1 cellular context compared by ENCODE assay signal in the genomic region with DNA sequence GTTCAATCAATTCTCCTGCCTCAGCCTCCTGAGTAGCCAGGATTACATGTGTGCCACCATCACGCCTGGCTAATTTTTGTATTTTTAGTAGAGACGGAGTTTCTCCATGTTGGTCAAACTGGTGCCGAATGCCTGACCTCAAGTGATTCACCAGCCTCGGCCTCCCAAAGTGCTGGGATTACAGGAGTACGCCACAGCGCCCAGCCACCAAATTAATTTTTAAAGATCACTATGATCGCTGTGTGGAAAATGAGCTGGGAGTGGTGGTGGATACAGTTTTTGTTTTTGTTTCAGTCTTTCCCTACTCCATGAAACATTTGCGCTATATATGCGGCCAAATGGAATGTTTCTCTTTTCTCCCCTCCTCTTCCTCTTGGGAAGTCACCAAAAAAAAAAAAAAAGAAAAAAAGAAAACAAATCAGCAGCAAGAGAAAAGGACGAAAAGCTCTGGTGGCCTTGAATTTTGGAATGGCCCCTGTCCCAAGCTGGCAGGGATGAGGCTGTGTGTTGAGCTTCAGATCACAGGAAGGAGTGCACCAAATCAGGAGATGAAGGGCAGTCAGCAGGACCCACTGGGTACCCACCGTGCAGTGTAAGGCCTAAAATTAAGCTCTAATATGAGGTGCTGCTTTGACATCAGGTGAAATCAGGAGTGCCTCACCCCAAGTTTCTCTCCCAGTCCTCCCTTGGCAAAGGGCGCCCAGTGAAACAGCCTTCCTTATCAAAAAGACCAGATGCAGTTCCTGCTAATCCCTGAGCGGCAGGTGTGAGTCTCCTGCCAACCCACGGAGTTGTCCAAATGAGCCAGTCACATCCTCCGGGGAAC.
TF ChIP-seq lines count a peak whose summit lies in the region.

No MANE protein-coding gene starts in this region.

TF ChIP-seq in HepG2, 621 proteins besides CTCF, POLR2A, EP300 and RAD21:
- TF ChIP-seq ZNF12 (CRISPR knock-in tag; IDR thresholded peaks at IDR 0.05), result no peak
- no peak for TF ChIP-seq TBP (CRISPR knock-in tag; IDR thresholded peaks at IDR 0.05)
- TF ChIP-seq ZNF773 (CRISPR knock-in tag; IDR thresholded peaks at IDR 0.05; ENCODE audit: borderline replicate concordance), result no peak
- TF ChIP-seq TEAD2 (CRISPR knock-in tag; IDR thresholded peaks at IDR 0.05), result no peak
- TF ChIP-seq, protein P1, sequence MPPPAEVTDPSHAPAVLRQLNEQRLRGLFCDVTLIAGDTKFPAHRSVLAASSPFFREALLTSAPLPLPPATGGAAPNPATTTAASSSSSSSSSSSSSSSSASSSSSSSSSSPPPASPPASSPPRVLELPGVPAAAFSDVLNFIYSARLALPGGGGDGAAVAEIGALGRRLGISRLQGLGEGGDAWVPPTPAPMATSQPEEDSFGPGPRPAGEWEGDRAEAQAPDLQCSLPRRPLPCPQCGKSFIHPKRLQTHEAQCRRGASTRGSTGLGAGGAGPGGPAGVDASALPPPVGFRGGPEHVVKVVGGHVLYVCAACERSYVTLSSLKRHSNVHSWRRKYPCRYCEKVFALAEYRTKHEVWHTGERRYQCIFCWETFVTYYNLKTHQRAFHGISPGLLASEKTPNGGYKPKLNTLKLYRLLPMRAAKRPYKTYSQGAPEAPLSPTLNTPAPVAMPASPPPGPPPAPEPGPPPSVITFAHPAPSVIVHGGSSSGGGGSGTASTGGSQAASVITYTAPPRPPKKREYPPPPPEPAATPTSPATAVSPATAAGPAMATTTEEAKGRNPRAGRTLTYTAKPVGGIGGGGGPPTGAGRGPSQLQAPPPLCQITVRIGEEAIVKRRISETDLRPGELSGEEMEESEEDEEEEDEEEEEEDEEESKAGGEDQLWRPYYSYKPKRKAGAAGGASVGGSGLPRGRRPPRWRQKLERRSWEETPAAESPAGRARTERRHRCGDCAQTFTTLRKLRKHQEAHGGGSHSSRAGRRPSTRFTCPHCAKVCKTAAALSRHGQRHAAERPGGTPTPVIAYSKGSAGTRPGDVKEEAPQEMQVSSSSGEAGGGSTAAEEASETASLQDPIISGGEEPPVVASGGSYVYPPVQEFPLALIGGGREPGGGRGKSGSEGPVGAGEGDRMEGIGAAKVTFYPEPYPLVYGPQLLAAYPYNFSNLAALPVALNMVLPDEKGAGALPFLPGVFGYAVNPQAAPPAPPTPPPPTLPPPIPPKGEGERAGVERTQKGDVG (CRISPR knock-in tag; IDR thresholded peaks at IDR 0.05; ENCODE audit: borderline replicate concordance), result no peak
- no peak for TF ChIP-seq AGO2 (optimal IDR thresholded peaks at IDR 0.05; ENCODE audit: low read depth, low read length)
- no peak for TF ChIP-seq XRCC5 (optimal IDR thresholded peaks at IDR 0.05; ENCODE audit: low read length)
- no peak for TF ChIP-seq POLR2G (IDR thresholded peaks at IDR 0.05; ENCODE audit: low read depth, low read length)
- no peak for TF ChIP-seq JUN (CRISPR knock-in tag; IDR thresholded peaks at IDR 0.05)
- TF ChIP-seq TP53 (CRISPR knock-in tag; conservative IDR thresholded peaks at IDR 0.05), result no peak
- TF ChIP-seq XBP1 (CRISPR knock-in tag; IDR thresholded peaks at IDR 0.05), result no peak
- TF ChIP-seq TBX2 (CRISPR knock-in tag; IDR thresholded peaks at IDR 0.05; ENCODE audit: borderline replicate concordance), result no peak
- no peak for TF ChIP-seq ZNF816 (CRISPR knock-in tag; IDR thresholded peaks at IDR 0.05; ENCODE audit: borderline replicate concordance)
- no peak for TF ChIP-seq NR2F1 (CRISPR knock-in tag; IDR thresholded peaks at IDR 0.05)
- no peak for TF ChIP-seq GPN1 (CRISPR knock-in tag; IDR thresholded peaks at IDR 0.05; ENCODE audit: borderline replicate concordance)
- TF ChIP-seq, protein P2, sequence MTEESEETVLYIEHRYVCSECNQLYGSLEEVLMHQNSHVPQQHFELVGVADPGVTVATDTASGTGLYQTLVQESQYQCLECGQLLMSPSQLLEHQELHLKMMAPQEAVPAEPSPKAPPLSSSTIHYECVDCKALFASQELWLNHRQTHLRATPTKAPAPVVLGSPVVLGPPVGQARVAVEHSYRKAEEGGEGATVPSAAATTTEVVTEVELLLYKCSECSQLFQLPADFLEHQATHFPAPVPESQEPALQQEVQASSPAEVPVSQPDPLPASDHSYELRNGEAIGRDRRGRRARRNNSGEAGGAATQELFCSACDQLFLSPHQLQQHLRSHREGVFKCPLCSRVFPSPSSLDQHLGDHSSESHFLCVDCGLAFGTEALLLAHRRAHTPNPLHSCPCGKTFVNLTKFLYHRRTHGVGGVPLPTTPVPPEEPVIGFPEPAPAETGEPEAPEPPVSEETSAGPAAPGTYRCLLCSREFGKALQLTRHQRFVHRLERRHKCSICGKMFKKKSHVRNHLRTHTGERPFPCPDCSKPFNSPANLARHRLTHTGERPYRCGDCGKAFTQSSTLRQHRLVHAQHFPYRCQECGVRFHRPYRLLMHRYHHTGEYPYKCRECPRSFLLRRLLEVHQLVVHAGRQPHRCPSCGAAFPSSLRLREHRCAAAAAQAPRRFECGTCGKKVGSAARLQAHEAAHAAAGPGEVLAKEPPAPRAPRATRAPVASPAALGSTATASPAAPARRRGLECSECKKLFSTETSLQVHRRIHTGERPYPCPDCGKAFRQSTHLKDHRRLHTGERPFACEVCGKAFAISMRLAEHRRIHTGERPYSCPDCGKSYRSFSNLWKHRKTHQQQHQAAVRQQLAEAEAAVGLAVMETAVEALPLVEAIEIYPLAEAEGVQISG (CRISPR knock-in tag; IDR thresholded peaks at IDR 0.05), result no peak
- TF ChIP-seq GATAD1 (CRISPR knock-in tag; IDR thresholded peaks at IDR 0.05), result no peak
- TF ChIP-seq, protein P3, sequence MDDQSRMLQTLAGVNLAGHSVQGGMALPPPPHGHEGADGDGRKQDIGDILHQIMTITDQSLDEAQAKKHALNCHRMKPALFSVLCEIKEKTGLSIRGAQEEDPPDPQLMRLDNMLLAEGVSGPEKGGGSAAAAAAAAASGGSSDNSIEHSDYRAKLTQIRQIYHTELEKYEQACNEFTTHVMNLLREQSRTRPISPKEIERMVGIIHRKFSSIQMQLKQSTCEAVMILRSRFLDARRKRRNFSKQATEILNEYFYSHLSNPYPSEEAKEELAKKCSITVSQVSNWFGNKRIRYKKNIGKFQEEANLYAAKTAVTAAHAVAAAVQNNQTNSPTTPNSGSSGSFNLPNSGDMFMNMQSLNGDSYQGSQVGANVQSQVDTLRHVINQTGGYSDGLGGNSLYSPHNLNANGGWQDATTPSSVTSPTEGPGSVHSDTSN (CRISPR knock-in tag; IDR thresholded peaks at IDR 0.05; ENCODE audit: borderline replicate concordance), result no peak
TF ChIP-seq in HepG2: peak in this region for 0.
